In the genomic region with DNA sequence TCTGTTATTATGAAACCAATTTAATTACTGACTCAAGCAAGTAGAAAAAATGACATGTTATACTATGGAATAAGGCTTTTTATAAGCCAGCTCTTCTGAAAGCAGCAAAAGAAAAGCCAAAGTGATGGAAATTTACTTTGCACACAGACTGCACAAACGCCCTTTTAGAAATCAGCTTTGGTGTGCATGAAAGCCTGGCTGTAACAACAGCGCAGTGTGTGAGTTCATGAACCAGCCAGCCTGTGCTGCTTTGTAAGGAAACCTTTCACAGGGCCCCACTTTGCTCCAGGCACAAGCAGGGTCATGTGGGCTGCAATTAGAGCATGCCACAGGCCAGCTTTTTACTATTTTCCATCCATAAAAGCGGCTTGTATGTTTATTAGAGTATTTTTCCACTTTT, we compare ENCODE assay signal across 1 cellular context.
TF ChIP-seq lines count a peak whose summit lies in the region.

No MANE protein-coding gene starts in this region.

TF ChIP-seq in liver, 16 proteins besides CTCF, POLR2A, EP300 and RAD21 (continued from another document):
- TF ChIP-seq REST (IDR thresholded peaks at IDR 0.05): peak; percentile 19
- no peak for TF ChIP-seq GABPA (IDR thresholded peaks at IDR 0.05 in 1 of 2, conservative IDR thresholded peaks at IDR 0.05 in 1 of 2)
